In genomic region chr10:89702121-89702480, GRCh38 we compare ENCODE assay signal across 8 cellular contexts. TPM values are rescaled to one million over a fixed set of nuclear protein-coding genes. Genes with fewer than 3 reads are reported as not detected.
DNase-seq lines count a peak whose midpoint lies in the region; ATAC-seq, FAIRE-seq and TF ChIP-seq lines count a peak whose summit lies in the region.

No MANE protein-coding gene starts in this region.

- peaks cover 16% of the 10 kb centered on the region for H3K36me3 ChIP-seq in NT2/D1 (ENCODE audit: insufficient read depth, insufficient read length, low read length)
- no peaks in the 10 kb centered on the region for H3K36me3 ChIP-seq in GM12878 (ENCODE audit: control insufficient read depth in 2 of 2, insufficient read depth in 2 of 2, low read length in 1 of 2)
- peaks cover 6% of the 10 kb centered on the region for H3K36me3 ChIP-seq in mesodermal cell (ENCODE audit: control insufficient read depth, insufficient read depth, low read length)

- H2AFZ ChIP-seq in GM12878 (ENCODE audit: control insufficient read depth, low read depth, low read length) = peak overlapping the region; percentile 58

- in situ Hi-C loops in GM12878 (cut with MboI) = no loop called here

- WGBS in GM12878 (ENCODE audit: insufficient coverage, insufficient replicate concordance, low lambda C conversion rate, missing lambda C conversion rate) = 3% methylated on average over 7 of the region's 7 CpGs
- 0% methylated on average over 4 of the region's 7 CpGs; no CpG with 5 or more reads in 1 of the 2 experiments for WGBS in mesodermal cell (ENCODE audit: insufficient coverage in 2 of 2), 2 experiments

- ATAC-seq in GM12878 (peak; percentile 23), GM19395 (IDR thresholded peaks at IDR 0.05; ENCODE audit: unreplicated experiment) (no peak), HG03442 (IDR thresholded peaks at IDR 0.05; ENCODE audit: unreplicated experiment) (no peak)

- no peak for TF ChIP-seq CTCF in GM12878 (IDR thresholded peaks at IDR 0.05 in 2 of 3, conservative IDR thresholded peaks at IDR 0.05 in 1 of 3; ENCODE audit: control insufficient read depth in 2 of 3, extremely low read depth in 1 of 3, insufficient read depth in 1 of 3, low read depth in 3 of 3, low read length in 3 of 3)

- no peak for TF ChIP-seq RAD21 in GM12878 (IDR thresholded peaks at IDR 0.05; ENCODE audit: insufficient read depth, low read depth, low read length)

- H3K9me3 ChIP-seq in NT2/D1 (ENCODE audit: insufficient read depth, low read length) = no peaks in the 10 kb centered on the region
- H3K9me3 ChIP-seq in GM12878 (replicated peaks; ENCODE audit: control insufficient read depth, insufficient read depth, low read length) = no peaks in the 10 kb centered on the region
- no peaks in the 10 kb centered on the region for H3K9me3 ChIP-seq in mesodermal cell (ENCODE audit: control insufficient read depth, low read length)

- H3K27ac ChIP-seq in GM12878 (ENCODE audit: control insufficient read depth, insufficient read depth) (peak overlapping the region; percentile 83), mesodermal cell (ENCODE audit: low read depth, low read length, severe bottlenecking) (peak overlapping the region; percentile 90)

- BruUV-seq in GM12878 (replicated peaks; lab: Mats Ljungman, UMichigan) = no TSS peak

- H3K79me2 ChIP-seq in GM12878 (ENCODE audit: control insufficient read depth, insufficient read depth, low read length) = peaks cover 55% of the 10 kb centered on the region

- peak; percentile 30 for DNase-seq in SIG-M5 treated with dmso at 0.1 percent for 504 hours (lab: John Stamatoyannopoulos, UW; ENCODE audit: unreplicated experiment)
- no peak for DNase-seq in SIG-M5 (lab: John Stamatoyannopoulos, UW)
- DNase-seq in NT2/D1 (ENCODE audit: low read depth, low spot score) = no peak
- DNase-seq in GM12878 (ENCODE audit: low read depth, low spot score) = peak; percentile 21
- peak; percentile 7 for DNase-seq in urothelium cell line (ENCODE audit: low spot score)

- SMC1A ChIA-PET in GM12878 (lab: Charles Lee; ENCODE audit: uncharacterized antibody, unreplicated experiment) = interaction anchor here (1.0 to 2.1 kb wide), 10 partner anchors 9 to 92 kb away, joined by 3 to 17 read pairs (median 5); no protein-coding TSS in a partner anchor

- H4K20me1 ChIP-seq in GM12878 (ENCODE audit: control insufficient read depth, insufficient read depth) = no peaks in the 10 kb centered on the region

- TF ChIP-seq POLR2A in GM12878 (IDR thresholded peaks at IDR 0.05; ENCODE audit: low read depth, low read length) = no peak

- no peaks in the 10 kb centered on the region for H3K4me1 ChIP-seq in NT2/D1 (ENCODE audit: insufficient read depth, insufficient read length)
- H3K4me1 ChIP-seq in GM12878 (ENCODE audit: control insufficient read depth, insufficient read depth, low read length) = peaks cover 4% of the 10 kb centered on the region; the same call in 1 of the 2 replicates
- peaks cover 5% of the 10 kb centered on the region for H3K4me1 ChIP-seq in mesodermal cell (ENCODE audit: control insufficient read depth, insufficient read depth, low read length, poor library complexity, severe bottlenecking)

- RAD21 ChIA-PET in GM12878 (lab: Charles Lee; ENCODE audit: unreplicated experiment) = interaction anchor here (0.8 to 2.1 kb wide), 8 partner anchors 14 to 98 kb away, joined by 3 to 34 read pairs (median 4); no protein-coding TSS in a partner anchor

- intact Hi-C loops in GM12878 (cut with micrococcal nuclease; ENCODE audit: unreplicated experiment) = loop anchor here (10.0 kb wide), 1 partner anchor 277 kb away; no protein-coding TSS in a partner anchor

- H3K9ac ChIP-seq in NT2/D1 (ENCODE audit: insufficient read length, low read depth) = peak overlapping the region; percentile 94
- H3K9ac ChIP-seq in GM12878 (ENCODE audit: control insufficient read depth, insufficient read depth, low read length) = peak overlapping the region; percentile 63

- peak overlapping the region; percentile 98 for H3K4me3 ChIP-seq in NT2/D1 (ENCODE audit: insufficient read length, low read depth)
- H3K4me3 ChIP-seq in GM12878 = peak overlapping the region; percentile 74
- H3K4me3 ChIP-seq in mesodermal cell (ENCODE audit: extremely low read depth, insufficient read depth, low read length, poor library complexity, severe bottlenecking) = peak overlapping the region; percentile 83

- POLR2A ChIA-PET in GM12878 (lab: Charles Lee) = interaction anchor here (1.1 kb wide), 2 partner anchors 56 to 284 kb away, joined by 3 to 5 read pairs; no protein-coding TSS in a partner anchor

- no peak for TF ChIP-seq EP300 in GM12878 (IDR thresholded peaks at IDR 0.05; ENCODE audit: borderline replicate concordance in 1 of 2, control insufficient read depth in 1 of 2, low read depth in 2 of 2, low read length in 2 of 2)

- H3K27me3 ChIP-seq in NT2/D1 (ENCODE audit: insufficient read depth, insufficient read length) = no peaks in the 10 kb centered on the region
- H3K27me3 ChIP-seq in GM12878 (replicated peaks in 1 of 2; ENCODE audit: control insufficient read depth in 2 of 2, insufficient read depth in 2 of 2, low read length in 1 of 2) = no peaks in the 10 kb centered on the region

- CTCF ChIA-PET in GM12878 (lab: Yijun Ruan, JAX) = interaction anchor here (0.9 to 1.9 kb wide), 7 partner anchors 59 to 285 kb away, joined by 3 to 12 read pairs (median 5); no protein-coding TSS in a partner anchor

- FAIRE-seq in GM12878 (lab: Jason Lieb, UNC) = no peak
- no peak for FAIRE-seq in urothelium cell line (lab: Jason Lieb, UNC)

- peak overlapping the region; percentile 81 for H3K4me2 ChIP-seq in GM12878 (ENCODE audit: control insufficient read depth, insufficient read depth)

TF ChIP-seq in GM12878, 131 proteins besides CTCF, POLR2A, EP300 and RAD21 (continues in another document):
- no peak for TF ChIP-seq STAT3 (IDR thresholded peaks at IDR 0.05; ENCODE audit: low read depth, low read length)
- no peak for TF ChIP-seq SIN3A (IDR thresholded peaks at IDR 0.05; ENCODE audit: low read depth, low read length)
- no peak for TF ChIP-seq RBBP5 (conservative IDR thresholded peaks at IDR 0.05)
- TF ChIP-seq IRF4 (IDR thresholded peaks at IDR 0.05; ENCODE audit: low read depth, low read length) = no peak
- peak; percentile 76; the same call in 1 of the 2 replicates for TF ChIP-seq PAX5 (IDR thresholded peaks at IDR 0.05; ENCODE audit: borderline replicate concordance, low read depth, low read length)

RNA-seq across cellular contexts. Expression of gene KIF20B, which starts 0.7 kb away (rescaled TPM):
- total RNA-seq in GM12878 (2013; cell fraction: nucleolus; rRNA removed) = 46.8 and 49.1 TPM in 2 replicates
- 21.1 and 28.3 TPM in 2 replicates for total RNA-seq in GM12878 (2014; rRNA removed)
- total RNA-seq in GM12878 (2014; rRNA removed; fragmentation: Illumina TruSeq; extraction: Trizol) = 52.4 and 52.8 TPM in 2 replicates
- total RNA-seq in GM12878 (2021) = 46.1 and 51.0 TPM in 2 replicates
- polyA plus RNA-seq in GM12878 (2011; ENCODE audit: low read depth) = 8.9 TPM
- polyA plus RNA-seq in GM12878 (2011; rRNA removed) = 16.5 and 32.4 TPM in 2 replicates
- 3.2 and 3.3 TPM in 2 replicates for polyA plus RNA-seq in GM12878 (2011; cell fraction: cytosol; rRNA removed)
- 11.1 and 13.2 TPM in 2 replicates for polyA plus RNA-seq in GM12878 (2011; cell fraction: nucleus; rRNA removed)
- 9.5 and 12.0 TPM in 2 replicates for polyA plus RNA-seq in GM12878 (2012)
- polyA plus RNA-seq in GM12878 (2014; fragmentation: Illumina TruSeq; extraction: Trizol) = 37.5 and 46.7 TPM in 2 replicates
- polyA plus RNA-seq in GM12878 (2014; fragmentation: Nextera tagmentation; extraction: Ambion mirVana) = 10 to 100 TPM; 28.2 to 59.4 TPM
- 11.2 and 15.6 TPM in 2 replicates for polyA plus RNA-seq in GM12878 (2014; rRNA removed)
- polyA plus RNA-seq in GM12878 (2016; fragmentation: Nextera tagmentation; extraction: Ambion mirVana) = 10 to 100 TPM; 61.8 to 67.7 TPM
- polyA minus RNA-seq in GM12878 (2011; rRNA and poly(A)+ RNA removed) = 26.1 and 32.1 TPM in 2 replicates
- 5.8 and 6.1 TPM in 2 replicates for polyA minus RNA-seq in GM12878 (2011; cell fraction: cytosol; rRNA and poly(A)+ RNA removed)
- polyA minus RNA-seq in GM12878 (2011; cell fraction: nucleus; rRNA and poly(A)+ RNA removed) = 10.0 and 12.6 TPM in 2 replicates
- polyA plus RNA-seq in mesodermal cell (2013, experiment 1 of 2) = 19.3 TPM
- 32.2 TPM for polyA plus RNA-seq in mesodermal cell (2013, experiment 2 of 2)

RNA-seq across cellular contexts. Expression of gene PANK1, which starts 57.1 kb away (rescaled TPM):
- 14.2 and 22.3 TPM in 2 replicates for total RNA-seq in GM12878 (2013; cell fraction: nucleolus; rRNA removed)
- 5.1 and 8.0 TPM in 2 replicates for total RNA-seq in GM12878 (2014; rRNA removed)
- 7.5 and 8.3 TPM in 2 replicates for total RNA-seq in GM12878 (2014; rRNA removed; fragmentation: Illumina TruSeq; extraction: Trizol)
- total RNA-seq in GM12878 (2021) = 6.3 and 9.6 TPM in 2 replicates
- polyA plus RNA-seq in GM12878 (2011; ENCODE audit: low read depth) = 0.68 TPM
- polyA plus RNA-seq in GM12878 (2011; rRNA removed) = 10.6 and 12.6 TPM in 2 replicates
- polyA plus RNA-seq in GM12878 (2011; cell fraction: cytosol; rRNA removed) = 5.7 and 7.9 TPM in 2 replicates
- 4.9 and 5.7 TPM in 2 replicates for polyA plus RNA-seq in GM12878 (2011; cell fraction: nucleus; rRNA removed)
- polyA plus RNA-seq in GM12878 (2012) = 1.7 and 2.8 TPM in 2 replicates
- 8.5 TPM in 2 replicates for polyA plus RNA-seq in GM12878 (2014; fragmentation: Illumina TruSeq; extraction: Trizol)
- polyA plus RNA-seq in GM12878 (2014; fragmentation: Nextera tagmentation; extraction: Ambion mirVana) = 1 to 10 TPM; 1.9 to 2.4 TPM
- 6.4 and 6.9 TPM in 2 replicates for polyA plus RNA-seq in GM12878 (2014; rRNA removed)
- polyA plus RNA-seq in GM12878 (2016; fragmentation: Nextera tagmentation; extraction: Ambion mirVana) = 1 to 10 TPM; 3.6 to 3.7 TPM
- 15.0 and 16.0 TPM in 2 replicates for polyA minus RNA-seq in GM12878 (2011; rRNA and poly(A)+ RNA removed)
- 4.7 and 5.9 TPM in 2 replicates for polyA minus RNA-seq in GM12878 (2011; cell fraction: cytosol; rRNA and poly(A)+ RNA removed)
- 8.3 and 14.9 TPM in 2 replicates for polyA minus RNA-seq in GM12878 (2011; cell fraction: nucleus; rRNA and poly(A)+ RNA removed)
- 11.2 TPM for polyA plus RNA-seq in mesodermal cell (2013, experiment 1 of 2)
- polyA plus RNA-seq in mesodermal cell (2013, experiment 2 of 2) = 13.9 TPM

Comparison
In these comparisons a context has a peak if more than half of its experiments do, and no peak if none do; other contexts are left out.
1. DNase-seq: peak in SIG-M5 treated with dmso at 0.1 percent for 504 hours (single experiment), GM12878 (single experiment) and urothelium cell line (single experiment); none in SIG-M5 (single experiment) and NT2/D1 (single experiment).
2. Peak in every context shown above with its lines, with median percentiles within 50 percentile points of each other: H3K4me3 ChIP-seq.